8 cellular contexts compared by ENCODE assay signal in the genomic region with DNA sequence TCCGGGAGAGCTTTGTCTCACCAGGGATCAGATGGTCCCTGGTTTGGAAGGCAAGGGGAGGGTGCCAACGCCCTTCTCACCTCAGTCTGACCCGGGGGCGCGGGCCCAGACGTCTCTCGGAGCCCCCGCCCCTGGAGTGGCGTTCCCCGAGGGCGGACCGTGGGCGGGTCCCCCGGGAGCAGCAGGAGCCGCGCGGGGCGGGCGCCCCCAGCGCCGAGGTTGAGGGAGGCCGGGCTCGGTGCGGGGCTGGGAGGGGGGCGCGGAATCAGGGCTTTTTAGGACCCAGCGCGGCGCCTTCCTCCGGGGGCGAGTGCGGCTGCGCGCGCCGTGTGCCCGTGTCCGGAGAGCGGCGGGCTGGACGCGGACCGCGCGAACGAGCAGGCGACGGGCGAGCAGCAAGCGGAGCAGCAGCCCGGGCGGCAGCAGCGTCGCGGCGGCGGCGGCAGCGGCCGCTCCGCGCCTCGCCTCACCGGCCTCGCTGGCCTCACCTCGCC. TPM values are rescaled to one million over a fixed set of nuclear protein-coding genes. Genes with fewer than 3 reads are reported as not detected.
DNase-seq lines count a peak whose midpoint lies in the region; ATAC-seq, FAIRE-seq and TF ChIP-seq lines count a peak whose summit lies in the region.

A gene (plus strand): TSS at position 364 of the 494 bp plus-strand sequence. CDS start 1,222 bp downstream, outside the sequence.

- no peaks in the 10 kb centered on the region for H3K9me3 ChIP-seq in testis

- peak; percentile 27 for DNase-seq in activated CD4-positive, CD25-positive, alpha-beta regulatory T cell treated with anti-CD3 and anti-CD28 coated beads, Interleukin-2, amount 50 U/mL, for 72 hours
- DNase-seq in NCI-H2227 (lab: John Stamatoyannopoulos, UW; ENCODE audit: unreplicated experiment) (peak; percentile 92), bronchial epithelial cell (ENCODE audit: low read depth) (no peak), kidney epithelial cell (ENCODE audit: low read depth) (no peak), testis (peak; percentile 69), GM19238 (ENCODE audit: insufficient read length, low spot score) (no peak)
- DNase-seq in stimulated activated CD4-positive, alpha-beta T cell treated with anti-CD3 and anti-CD28 coated beads, Interleukin-4, amount 100 ng/mL, for 4 hours = no peak

- H3K36me3 ChIP-seq in bronchial epithelial cell (ENCODE audit: control insufficient read depth, insufficient read depth, low read length) = no peaks in the 10 kb centered on the region
- H3K36me3 ChIP-seq in kidney epithelial cell (ENCODE audit: control insufficient read depth, insufficient read depth, low read length) = no peaks in the 10 kb centered on the region
- H3K36me3 ChIP-seq in testis (ENCODE audit: low read depth, missing control alignments) = no peaks in the 10 kb centered on the region

- intact Hi-C loops in testis (cut with DNase I; ENCODE audit: low total_unique reads) = loop anchor here (10.0 kb wide), 1 partner anchor 240 kb away; no protein-coding TSS in a partner anchor

- no peak within 1 kb of the TSS for H3K27ac ChIP-seq in testis

- peaks cover 3% of the 10 kb centered on the region for H3K4me1 ChIP-seq in testis

- H3K4me3 ChIP-seq in bronchial epithelial cell (ENCODE audit: low read depth, low read length) = peak within 1 kb of the TSS; percentile 8
- peak within 1 kb of the TSS; percentile 7 for H3K4me3 ChIP-seq in kidney epithelial cell (ENCODE audit: low read depth, low read length)
- peak within 1 kb of the TSS; percentile 48 to 50 for H3K4me3 ChIP-seq in testis

- no peak for TF ChIP-seq CTCF in bronchial epithelial cell (IDR thresholded peaks at IDR 0.05; ENCODE audit: insufficient read depth, low read length, severe bottlenecking)
- TF ChIP-seq CTCF in kidney epithelial cell (IDR thresholded peaks at IDR 0.05; ENCODE audit: insufficient read depth, low read length, poor library complexity, severe bottlenecking) = no peak
- no peak for TF ChIP-seq CTCF in testis (IDR thresholded peaks at IDR 0.05)

- no peak for ATAC-seq in activated CD4-positive, CD25-positive, alpha-beta regulatory T cell treated with anti-CD3 and anti-CD28 coated beads, Interleukin-2, amount 50 U/mL, for 24 hours

- 0% methylated on average over 19 of the region's 66 CpGs; no CpG with 5 or more reads in 1 of the 2 donors for WGBS in testis, 2 donors

- H3K27me3 ChIP-seq in bronchial epithelial cell (ENCODE audit: control insufficient read depth, insufficient read depth, low read length) (peaks cover 40% of the 10 kb centered on the region), kidney epithelial cell (ENCODE audit: control insufficient read depth, insufficient read depth, low read length) (peaks cover 72% of the 10 kb centered on the region), testis (no peaks in the 10 kb centered on the region)

- no peak for TF ChIP-seq POLR2A in testis (IDR thresholded peaks at IDR 0.05)

- FAIRE-seq in bronchial epithelial cell (lab: Jason Lieb, UNC) = no peak

RNA-seq across cellular contexts. Expression of the gene that starts here (rescaled TPM):
- total RNA-seq in bronchial epithelial cell (not detected in 2 replicates), kidney epithelial cell (not detected in 2 replicates), testis (1 to 10 TPM; 3.3 to 5.8 TPM)
- polyA plus RNA-seq in testis (ENCODE audit: insufficient read depth, low read depth, low replicate concordance) = 5.2 TPM

Comparison
In these comparisons a context has a peak if more than half of its experiments do, and no peak if none do; other contexts are left out.
1. DNase-seq: peak in activated CD4-positive, CD25-positive, alpha-beta regulatory T cell treated with anti-CD3 and anti-CD28 coated beads, Interleukin-2, amount 50 U/mL, for 72 hours (single experiment), NCI-H2227 (single experiment) and testis (single experiment); none in bronchial epithelial cell (single experiment), kidney epithelial cell (single experiment), GM19238 (single experiment) and stimulated activated CD4-positive, alpha-beta T cell treated with anti-CD3 and anti-CD28 coated beads, Interleukin-4, amount 100 ng/mL, for 4 hours (0 of 2).
2. Peak in every context shown above with its lines, with median percentiles within 50 percentile points of each other: H3K4me3 ChIP-seq.